Comparison of ENCODE assay signal across 20 cellular contexts in genomic region chr7:128117691-128118090, GRCh38.
"Had no signal": no experiment of that assay in that cellular context is flagged by ENCODE, and none has a peak within 500 bp of the region (broad histone marks: within the 10 kb centered on the region; RNA-seq: fewer than 3 reads in every experiment).

No MANE protein-coding gene starts in this region.

- H3K79me2 ChIP-seq: parathyroid adenoma had no signal

- DNase-seq: activated CD4-positive, alpha-beta T cell treated with anti-CD3 and anti-CD28 coated beads for 48 hours; activated CD4-positive, CD25-positive, alpha-beta regulatory T cell; activated naive CD4-positive, alpha-beta T cell treated with anti-CD3 and anti-CD28 coated beads, Interleukin-2, amount 50 U/mL, for 16 hours; activated T-cell treated with anti-CD3 and anti-CD28 coated beads, Interleukin-2, amount 50 U/mL, for 24 hours; aorta; brain microvascular endothelial cell; central memory CD4-positive, alpha-beta T cell; foreskin keratinocyte; left ventricle myocardium inferior; mammary epithelial cell; natural killer cell; stimulated activated CD8-positive, alpha-beta memory T cell treated with anti-CD3 and anti-CD28 coated beads, Interleukin-4, amount 100 ng/mL, for 48 hours; stimulated activated naive CD8-positive, alpha-beta T cell treated with anti-CD3 and anti-CD28 coated beads, Interleukin-15, Interleukin-2, amounts not matched to agents 100 U/mL and 50 U/mL, for 24 hours; substantia nigra had no signal

- H3K9me3 ChIP-seq: left ventricle myocardium inferior, neutrophil, tibial artery had no signal

- H3K27ac Mint-ChIP-seq: activated CD4-positive, alpha-beta memory T cell treated with anti-CD3 and anti-CD28 coated beads, Interleukin-2, amount 10 ng/mL, durations not matched to agents 7 days and 5 days; activated T-cell treated with anti-CD3 and anti-CD28 coated beads, Interleukin-2, amount 50 U/mL, for 24 hours; activated T-helper 2 cell treated with anti-CD3 and anti-CD28 coated beads, Interferon-gamma antibody, Interleukin-2, Interleukin-4, amounts not matched to agents 10 μg/mL and 5 μg/mL and 100 μg/mL, durations not matched to agents 14 hours and 24 hours and 36 hours; natural killer cell; T-helper 2 cell treated with Interferon-gamma antibody and Interleukin-4, amounts not matched to agents 5 μg/mL and 100 μg/mL, for 36 hours had no signal

- H3K4me3 ChIP-seq: left ventricle myocardium inferior, tibial artery had no signal

- H3K27ac ChIP-seq: brain microvascular endothelial cell, foreskin keratinocyte, left ventricle myocardium inferior, neutrophil, parathyroid adenoma, tibial artery had no signal

- H3K27me3 Mint-ChIP-seq: activated T-cell treated with anti-CD3 and anti-CD28 coated beads, Interleukin-2, amount 50 U/mL, for 24 hours had no signal

- H2AFZ ChIP-seq: parathyroid adenoma had no signal

- H3K27me3 ChIP-seq: foreskin keratinocyte had no signal

- H3K4me1 Mint-ChIP-seq: activated CD4-positive, alpha-beta memory T cell treated with anti-CD3 and anti-CD28 coated beads, Interleukin-2, amount 10 ng/mL, durations not matched to agents 7 days and 5 days; natural killer cell had no signal

- ATAC-seq: foreskin keratinocyte; natural killer cell; stimulated activated naive CD8-positive, alpha-beta T cell treated with anti-CD3 and anti-CD28 coated beads, Interleukin-15, Interleukin-2, amounts not matched to agents 100 U/mL and 50 U/mL, for 24 hours had no signal

- H3K9me3 Mint-ChIP-seq: activated CD4-positive, alpha-beta memory T cell treated with anti-CD3 and anti-CD28 coated beads, Interleukin-2, amount 10 ng/mL, durations not matched to agents 7 days and 5 days; activated T-cell treated with anti-CD3 and anti-CD28 coated beads, Interleukin-2, amount 50 U/mL, for 24 hours; activated T-helper 2 cell treated with anti-CD3 and anti-CD28 coated beads, Interferon-gamma antibody, Interleukin-2, Interleukin-4, amounts not matched to agents 10 μg/mL and 5 μg/mL and 100 μg/mL, durations not matched to agents 14 hours and 24 hours and 36 hours; natural killer cell; T-helper 2 cell treated with Interferon-gamma antibody and Interleukin-4, amounts not matched to agents 5 μg/mL and 100 μg/mL, for 36 hours had no signal

- H3K4me1 ChIP-seq: parathyroid adenoma, tibial artery had no signal

- H3K36me3 ChIP-seq: brain microvascular endothelial cell, left ventricle myocardium inferior, neutrophil, tibial artery had no signal

- H3K4me3 Mint-ChIP-seq: activated CD4-positive, alpha-beta memory T cell treated with anti-CD3 and anti-CD28 coated beads, Interleukin-2, amount 10 ng/mL, durations not matched to agents 7 days and 5 days; activated T-cell treated with anti-CD3 and anti-CD28 coated beads, Interleukin-2, amount 50 U/mL, for 24 hours; natural killer cell; T-helper 2 cell treated with Interferon-gamma antibody and Interleukin-4, amounts not matched to agents 5 μg/mL and 100 μg/mL, for 36 hours had no signal

- H3K36me3 Mint-ChIP-seq: natural killer cell had no signal

- H3K9ac ChIP-seq: parathyroid adenoma had no signal
